ENCODE assay signal across 18 cellular contexts in genomic region chr6:106145144-106145543, GRCh38. TPM values are rescaled to one million over a fixed set of nuclear protein-coding genes. Genes with fewer than 3 reads are reported as not detected.
A peak's percentile ranks its signal among the peaks of the same experiment; 100 is the strongest.
DNase-seq lines count a peak whose midpoint lies in the region; ATAC-seq, FAIRE-seq and TF ChIP-seq lines count a peak whose summit lies in the region.
"Had no signal": no experiment of that assay in that cellular context is flagged by ENCODE, and none has a peak within 500 bp of the region (broad histone marks: within the 10 kb centered on the region; RNA-seq: fewer than 3 reads in every experiment).

No MANE protein-coding gene starts in this region.

- H3K4me1 Mint-ChIP-seq in activated CD8-positive, alpha-beta memory T cell treated with anti-CD3 and anti-CD28 coated beads, Interleukin-2, amount 10 ng/mL, durations not matched to agents 7 days and 5 days: peaks cover 93% of the 10 kb centered on the region
- H3K4me1 Mint-ChIP-seq in immature natural killer cell: peaks cover 74 to 90% of the 10 kb centered on the region in 2 donors
- H3K4me1 Mint-ChIP-seq in WTC11: peaks cover 29% of the 10 kb centered on the region

- H3K4me1 ChIP-seq in OCI-LY7 (ENCODE audit: insufficient read depth, low read length, poor library complexity, severe bottlenecking): peaks cover 57% of the 10 kb centered on the region

- peak overlapping the region; percentile 0 for H3K4me3 ChIP-seq in OCI-LY7 (ENCODE audit: low read depth, low read length, poor library complexity, severe bottlenecking)
- H3K4me3 ChIP-seq: A549, GM23248 had no signal

- peak overlapping the region; percentile 44 for H3K4me2 ChIP-seq in OCI-LY7 (ENCODE audit: low read length)
- H3K4me2 ChIP-seq: A549 had no signal

- no peaks in the 10 kb centered on the region for H3K9me2 ChIP-seq in OCI-LY7 (ENCODE audit: insufficient read depth, low read length)

- no peak for DNase-seq in activated CD8-positive, alpha-beta memory T cell treated with anti-CD3 and anti-CD28 coated beads, Interleukin-2, amount 10 ng/mL, durations not matched to agents 7 days and 5 days
- no peak for DNase-seq in activated CD8-positive, alpha-beta memory T cell treated with anti-CD3 and anti-CD28 coated beads, Interleukin-2, amount 50 U/mL, for 4 hours
- DNase-seq in GM19239 (ENCODE audit: insufficient read length, low spot score): no peak
- peak; percentile 77 for DNase-seq in OCI-LY7 (ENCODE audit: low spot score)
- DNase-seq in immature natural killer cell: no peak
- no peak for DNase-seq in KG1 (lab: John Stamatoyannopoulos, UW)
- DNase-seq in WTC11 (ENCODE audit: low spot score): no peak
- DNase-seq in NCI-H1092 (lab: John Stamatoyannopoulos, UW): no peak
- DNase-seq: DMS 273 treated with DMSO at 0.1 percent for 48 hours, NCI-H2081, NCI-H510A, SHP77 treated with DMSO at 0.1 percent for 48 hours had no signal

- H3K27ac ChIP-seq in OCI-LY7 (ENCODE audit: low read depth, low read length, poor library complexity, severe bottlenecking): peak overlapping the region; percentile 52
- H3K27ac ChIP-seq: A549, C4-2B, GM23248, HL-60 had no signal

- CTCF ChIA-PET in activated CD8-positive, alpha-beta memory T cell treated with anti-CD3 and anti-CD28 coated beads, Interleukin-2, amount 10 ng/mL, durations not matched to agents 7 days and 5 days (lab: Charles Lee): interaction anchor here (1.4 to 5.8 kb wide), 2 partner anchors 18 to 37 kb away, joined by 4 to 46 read pairs; no protein-coding TSS in a partner anchor
- CTCF ChIA-PET in OCI-LY7 (lab: Charles Lee; ENCODE audit: unreplicated experiment) (interaction anchor here (1.6 to 2.1 kb wide), 2 partner anchors 17 to 19 kb away, joined by 5 read pairs; no protein-coding TSS in a partner anchor), WTC11 (lab: Charles Lee) (no interaction called here)

- POLR2A ChIA-PET in OCI-LY7 (lab: Charles Lee) (interaction anchor here (0.7 to 9.4 kb wide), 5 partner anchors 10 to 163 kb away, joined by 3 to 98 read pairs (median 5); no protein-coding TSS in a partner anchor), WTC11 (lab: Charles Lee) (no interaction called here)

- H4K20me1 ChIP-seq in OCI-LY7 (ENCODE audit: insufficient read depth, low read length): no peaks in the 10 kb centered on the region

- H3K36me3 Mint-ChIP-seq in activated CD8-positive, alpha-beta memory T cell treated with anti-CD3 and anti-CD28 coated beads, Interleukin-2, amount 10 ng/mL, durations not matched to agents 7 days and 5 days: peaks cover 6% of the 10 kb centered on the region
- no peaks in the 10 kb centered on the region for H3K36me3 Mint-ChIP-seq in immature natural killer cell
- no peaks in the 10 kb centered on the region for H3K36me3 Mint-ChIP-seq in WTC11
- H3K36me3 Mint-ChIP-seq: IgD-negative memory B cell had no signal

- H3K9me3 ChIP-seq in OCI-LY7 (ENCODE audit: low read length): no peaks in the 10 kb centered on the region
- H3K9me3 ChIP-seq: A549 had no signal

- H3K9me3 Mint-ChIP-seq in activated CD8-positive, alpha-beta memory T cell treated with anti-CD3 and anti-CD28 coated beads, Interleukin-2, amount 10 ng/mL, durations not matched to agents 7 days and 5 days (ENCODE audit: low read depth): no peaks in the 10 kb centered on the region
- peaks cover 0 to 1% (median 0%) of the 10 kb centered on the region in 6 donors for H3K9me3 Mint-ChIP-seq in immature natural killer cell
- peaks cover 3% of the 10 kb centered on the region for H3K9me3 Mint-ChIP-seq in WTC11
- H3K9me3 Mint-ChIP-seq: IgD-negative memory B cell had no signal

- TF ChIP-seq CTCF in OCI-LY7 (conservative IDR thresholded peaks at IDR 0.05; ENCODE audit: low read length) (no peak), WTC11 (IDR thresholded peaks at IDR 0.05) (no peak)

- no peaks in the 10 kb centered on the region for H3K27me3 Mint-ChIP-seq in activated CD8-positive, alpha-beta memory T cell treated with anti-CD3 and anti-CD28 coated beads, Interleukin-2, amount 10 ng/mL, durations not matched to agents 7 days and 5 days
- H3K27me3 Mint-ChIP-seq in immature natural killer cell (ENCODE audit: low read depth in 3 of 3) (peaks cover 0 to 4% (median 0%) of the 10 kb centered on the region in 3 donors), WTC11 (ENCODE audit: low read depth) (no peaks in the 10 kb centered on the region; the same call in 1 of the 2 replicates)

- intact Hi-C loops in OCI-LY7 (cut with micrococcal nuclease; ENCODE audit: unreplicated experiment): loop anchor here (1.0 to 2.0 kb wide), 2 partner anchors 18 to 54 kb away; no protein-coding TSS in a partner anchor

- H3K4me3 Mint-ChIP-seq in activated CD8-positive, alpha-beta memory T cell treated with anti-CD3 and anti-CD28 coated beads, Interleukin-2, amount 10 ng/mL, durations not matched to agents 7 days and 5 days: no peak overlapping the region
- H3K4me3 Mint-ChIP-seq in immature natural killer cell (peak overlapping the region in 3 of 5 donors; percentile 8 to 50 (median 15)), WTC11 (no peak overlapping the region)

- no peaks in the 10 kb centered on the region for H3K36me3 ChIP-seq in OCI-LY7 (ENCODE audit: insufficient read depth, low read length)

- H3K79me2 ChIP-seq in OCI-LY7 (ENCODE audit: insufficient read depth, low read depth, low read length): no peaks in the 10 kb centered on the region

- ATAC-seq in activated CD8-positive, alpha-beta memory T cell treated with anti-CD3 and anti-CD28 coated beads, Interleukin-2, amount 10 ng/mL, durations not matched to agents 7 days and 5 days: no peak
- no peak for ATAC-seq in WTC11
- ATAC-seq: A549 had no signal

- H3K27ac Mint-ChIP-seq in activated CD8-positive, alpha-beta memory T cell treated with anti-CD3 and anti-CD28 coated beads, Interleukin-2, amount 10 ng/mL, durations not matched to agents 7 days and 5 days: peak overlapping the region; percentile 53
- peak overlapping the region in 2 of 6 donors; percentile 8 to 10 for H3K27ac Mint-ChIP-seq in immature natural killer cell
- H3K27ac Mint-ChIP-seq in WTC11: no peak overlapping the region
- H3K27ac Mint-ChIP-seq: IgD-negative memory B cell had no signal

- FAIRE-seq in GM19239 (lab: Jason Lieb, UNC): peak; percentile 21
- FAIRE-seq: A549, HTR-8/SVneo had no signal

- peak overlapping the region; percentile 77; the same call in 1 of the 2 replicates for H2AFZ ChIP-seq in OCI-LY7 (ENCODE audit: low read length)
- H2AFZ ChIP-seq: GM23248 had no signal

- BruUV-seq in OCI-LY7 (replicated peaks; lab: Mats Ljungman, UMichigan): no TSS peak

TF ChIP-seq in WTC11, 78 proteins besides CTCF, POLR2A, EP300 and RAD21 (continues in another document):
- TF ChIP-seq ZNF219 (CRISPR knock-in tag; IDR thresholded peaks at IDR 0.05; ENCODE audit: borderline replicate concordance) (no peak), MXD4 (CRISPR knock-in tag; IDR thresholded peaks at IDR 0.05; ENCODE audit: borderline replicate concordance) (no peak), RELA (CRISPR knock-in tag; IDR thresholded peaks at IDR 0.05; ENCODE audit: borderline replicate concordance) (no peak), TCF7 (CRISPR knock-in tag; IDR thresholded peaks at IDR 0.05; ENCODE audit: low read depth) (no peak), ESRRA (CRISPR knock-in tag; IDR thresholded peaks at IDR 0.05; ENCODE audit: borderline replicate concordance) (no peak), ATF1 (CRISPR knock-in tag; IDR thresholded peaks at IDR 0.05) (no peak), EMX1 (CRISPR knock-in tag; IDR thresholded peaks at IDR 0.05) (no peak), GRHL2 (CRISPR knock-in tag; IDR thresholded peaks at IDR 0.05; ENCODE audit: insufficient replicate concordance, severe bottlenecking) (no peak)
- TF ChIP-seq, protein P1, sequence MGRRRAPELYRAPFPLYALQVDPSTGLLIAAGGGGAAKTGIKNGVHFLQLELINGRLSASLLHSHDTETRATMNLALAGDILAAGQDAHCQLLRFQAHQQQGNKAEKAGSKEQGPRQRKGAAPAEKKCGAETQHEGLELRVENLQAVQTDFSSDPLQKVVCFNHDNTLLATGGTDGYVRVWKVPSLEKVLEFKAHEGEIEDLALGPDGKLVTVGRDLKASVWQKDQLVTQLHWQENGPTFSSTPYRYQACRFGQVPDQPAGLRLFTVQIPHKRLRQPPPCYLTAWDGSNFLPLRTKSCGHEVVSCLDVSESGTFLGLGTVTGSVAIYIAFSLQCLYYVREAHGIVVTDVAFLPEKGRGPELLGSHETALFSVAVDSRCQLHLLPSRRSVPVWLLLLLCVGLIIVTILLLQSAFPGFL (CRISPR knock-in tag; IDR thresholded peaks at IDR 0.05; ENCODE audit: borderline replicate concordance): no peak
- TF ChIP-seq, protein P2, sequence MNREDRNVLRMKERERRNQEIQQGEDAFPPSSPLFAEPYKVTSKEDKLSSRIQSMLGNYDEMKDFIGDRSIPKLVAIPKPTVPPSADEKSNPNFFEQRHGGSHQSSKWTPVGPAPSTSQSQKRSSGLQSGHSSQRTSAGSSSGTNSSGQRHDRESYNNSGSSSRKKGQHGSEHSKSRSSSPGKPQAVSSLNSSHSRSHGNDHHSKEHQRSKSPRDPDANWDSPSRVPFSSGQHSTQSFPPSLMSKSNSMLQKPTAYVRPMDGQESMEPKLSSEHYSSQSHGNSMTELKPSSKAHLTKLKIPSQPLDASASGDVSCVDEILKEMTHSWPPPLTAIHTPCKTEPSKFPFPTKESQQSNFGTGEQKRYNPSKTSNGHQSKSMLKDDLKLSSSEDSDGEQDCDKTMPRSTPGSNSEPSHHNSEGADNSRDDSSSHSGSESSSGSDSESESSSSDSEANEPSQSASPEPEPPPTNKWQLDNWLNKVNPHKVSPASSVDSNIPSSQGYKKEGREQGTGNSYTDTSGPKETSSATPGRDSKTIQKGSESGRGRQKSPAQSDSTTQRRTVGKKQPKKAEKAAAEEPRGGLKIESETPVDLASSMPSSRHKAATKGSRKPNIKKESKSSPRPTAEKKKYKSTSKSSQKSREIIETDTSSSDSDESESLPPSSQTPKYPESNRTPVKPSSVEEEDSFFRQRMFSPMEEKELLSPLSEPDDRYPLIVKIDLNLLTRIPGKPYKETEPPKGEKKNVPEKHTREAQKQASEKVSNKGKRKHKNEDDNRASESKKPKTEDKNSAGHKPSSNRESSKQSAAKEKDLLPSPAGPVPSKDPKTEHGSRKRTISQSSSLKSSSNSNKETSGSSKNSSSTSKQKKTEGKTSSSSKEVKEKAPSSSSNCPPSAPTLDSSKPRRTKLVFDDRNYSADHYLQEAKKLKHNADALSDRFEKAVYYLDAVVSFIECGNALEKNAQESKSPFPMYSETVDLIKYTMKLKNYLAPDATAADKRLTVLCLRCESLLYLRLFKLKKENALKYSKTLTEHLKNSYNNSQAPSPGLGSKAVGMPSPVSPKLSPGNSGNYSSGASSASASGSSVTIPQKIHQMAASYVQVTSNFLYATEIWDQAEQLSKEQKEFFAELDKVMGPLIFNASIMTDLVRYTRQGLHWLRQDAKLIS (CRISPR knock-in tag; IDR thresholded peaks at IDR 0.05; ENCODE audit: borderline replicate concordance): no peak

RNA-seq across cellular contexts. Expression of gene PRDM1, which starts 59.0 kb away (rescaled TPM):
- total RNA-seq in activated CD8-positive, alpha-beta memory T cell treated with anti-CD3 and anti-CD28 coated beads, Interleukin-2, amount 10 ng/mL, durations not matched to agents 7 days and 5 days: 100 to 1,000 TPM in 1 of 2 experiments, 10 to 100 TPM in 1; 97.1 to 132 TPM
- total RNA-seq in OCI-LY7 (2014; rRNA removed; shearing (Covaris generic)): 1.5 and 2.2 TPM in 2 replicates
- 1.9 and 3.3 TPM in 2 replicates for total RNA-seq in OCI-LY7 (2022)
- 10 to 100 TPM; 25.3 to 77.0 (median 33.0) TPM for polyA plus RNA-seq in immature natural killer cell
- total RNA-seq in WTC11 (2021): 0.78 to 1.8 TPM (median 1.2 TPM) in 3 replicates

Comparison
In these comparisons a context has a peak if more than half of its experiments do, and no peak if none do; other contexts are left out.
1. H3K4me3 Mint-ChIP-seq: peak in immature natural killer cell (3 of 5); none in activated CD8-positive, alpha-beta memory T cell treated with anti-CD3 and anti-CD28 coated beads, Interleukin-2, amount 10 ng/mL, durations not matched to agents 7 days and 5 days (single experiment) and WTC11 (single experiment).
2. RNA of gene PRDM1, which starts 59.0 kb away (total RNA-seq): 97.1 to 132 TPM in activated CD8-positive, alpha-beta memory T cell treated with anti-CD3 and anti-CD28 coated beads, Interleukin-2, amount 10 ng/mL, durations not matched to agents 7 days and 5 days; 1.5 to 3.3 TPM in OCI-LY7 and 0.78 to 1.8 TPM in WTC11; every median in the first group is over 10 times any median in the second.